19 cellular contexts compared by ENCODE assay signal in the genomic region with DNA sequence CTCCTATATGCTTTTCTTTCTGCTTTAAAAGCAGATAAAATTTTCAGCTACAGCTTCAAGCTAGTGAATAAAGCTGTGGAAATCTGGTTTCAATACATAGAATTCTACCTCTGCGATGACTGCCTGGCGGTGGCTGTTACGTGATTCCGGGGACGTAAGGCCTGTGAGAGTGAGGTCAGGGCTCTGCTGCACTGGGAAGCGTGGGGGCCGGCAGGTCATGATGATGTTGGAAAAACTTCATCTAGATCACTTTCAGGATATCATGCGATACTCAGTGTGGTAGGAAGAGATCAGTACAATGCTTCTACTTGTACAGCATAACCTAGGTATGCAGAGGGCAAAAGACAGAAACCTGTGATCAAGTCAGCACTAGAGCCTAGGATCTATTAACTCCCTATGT.
DNase-seq lines count a peak whose midpoint lies in the region; ATAC-seq and TF ChIP-seq lines count a peak whose summit lies in the region.
"Had no signal": no experiment of that assay in that cellular context is flagged by ENCODE, and none has a peak within 500 bp of the region (broad histone marks: within the 10 kb centered on the region; RNA-seq: fewer than 3 reads in every experiment).

No MANE protein-coding gene starts in this region.

- no peak for TF ChIP-seq CTCF in right atrium auricular region (IDR thresholded peaks at IDR 0.05)
- no peak for TF ChIP-seq CTCF in heart left ventricle (IDR thresholded peaks at IDR 0.05)
- no peak for TF ChIP-seq CTCF in mesothelial cell of epicardium (IDR thresholded peaks at IDR 0.05; ENCODE audit: unreplicated experiment)
- no peak for TF ChIP-seq CTCF in osteocyte (IDR thresholded peaks at IDR 0.05)

- H3K4me3 ChIP-seq in right atrium auricular region (no peak overlapping the region), heart left ventricle (no peak overlapping the region)
- H3K4me3 ChIP-seq: A549; BLaER1 treated with 17β-estradiol and CSF1 and Interleukin-3, amounts not matched to agents 10 nM and 100 nM had no signal

- no peak for ATAC-seq in heart left ventricle
- no peak for ATAC-seq in HG02678 (IDR thresholded peaks at IDR 0.05; ENCODE audit: unreplicated experiment)
- no peak for ATAC-seq in GM18873 (IDR thresholded peaks at IDR 0.05; ENCODE audit: low FRiP score, unreplicated experiment)
- ATAC-seq: A549; CD8-positive, alpha-beta T cell had no signal

- H3K27ac Mint-ChIP-seq in mesothelial cell of epicardium (peak overlapping the region; percentile 84), osteocyte (ENCODE audit: unreplicated experiment) (no peak overlapping the region)
- H3K27ac Mint-ChIP-seq: B cell; CD4-positive, alpha-beta T cell; CD8-positive, alpha-beta T cell had no signal

- H3K4me1 Mint-ChIP-seq in mesothelial cell of epicardium (peaks cover 19% of the 10 kb centered on the region), osteocyte (ENCODE audit: unreplicated experiment) (peaks cover 5% of the 10 kb centered on the region)
- H3K4me1 Mint-ChIP-seq: B cell had no signal

- no peaks in the 10 kb centered on the region for H3K4me1 ChIP-seq in right atrium auricular region
- no peaks in the 10 kb centered on the region for H3K4me1 ChIP-seq in heart left ventricle
- H3K4me1 ChIP-seq: A549; BLaER1 treated with 17β-estradiol and CSF1 and Interleukin-3, amounts not matched to agents 10 nM and 100 nM; Caco-2 had no signal

- H3K4me3 Mint-ChIP-seq in mesothelial cell of epicardium: no peak overlapping the region
- no peak overlapping the region for H3K4me3 Mint-ChIP-seq in osteocyte (ENCODE audit: unreplicated experiment)
- H3K4me3 Mint-ChIP-seq: B cell; CD4-positive, alpha-beta T cell; CD8-positive, alpha-beta T cell had no signal

- intact Hi-C loops in heart left ventricle (cut with DNase I): no loop called here

- no peak for TF ChIP-seq POLR2A in heart left ventricle (IDR thresholded peaks at IDR 0.05)

- 81 to 89% (median 83%) methylated on average over 8 of the region's 8 CpGs for WGBS in heart left ventricle, 4 donors

- H3K9me3 Mint-ChIP-seq in mesothelial cell of epicardium (no peaks in the 10 kb centered on the region), osteocyte (ENCODE audit: unreplicated experiment) (no peaks in the 10 kb centered on the region)
- H3K9me3 Mint-ChIP-seq: CD4-positive, alpha-beta T cell; CD8-positive, alpha-beta T cell had no signal

- H3K36me3 Mint-ChIP-seq in mesothelial cell of epicardium (no peaks in the 10 kb centered on the region), osteocyte (ENCODE audit: unreplicated experiment) (no peaks in the 10 kb centered on the region)
- H3K36me3 Mint-ChIP-seq: CD8-positive, alpha-beta T cell had no signal

- H3K27ac ChIP-seq in right atrium auricular region (no peak overlapping the region), heart left ventricle (no peak overlapping the region)
- H3K27ac ChIP-seq: 22Rv1; A549; BLaER1 treated with 17β-estradiol and CSF1 and Interleukin-3, amounts not matched to agents 10 nM and 100 nM; C4-2B had no signal

- H3K36me3 ChIP-seq in right atrium auricular region: no peaks in the 10 kb centered on the region
- no peaks in the 10 kb centered on the region for H3K36me3 ChIP-seq in heart left ventricle
- H3K36me3 ChIP-seq: BLaER1 treated with 17β-estradiol and CSF1 and Interleukin-3, amounts not matched to agents 10 nM and 100 nM had no signal

- H3K27me3 Mint-ChIP-seq in mesothelial cell of epicardium (ENCODE audit: low read depth): no peaks in the 10 kb centered on the region
- no peaks in the 10 kb centered on the region for H3K27me3 Mint-ChIP-seq in osteocyte (ENCODE audit: unreplicated experiment)

- no peaks in the 10 kb centered on the region for H3K27me3 ChIP-seq in right atrium auricular region
- peaks cover 0 to 3% (median 0%) of the 10 kb centered on the region in 9 donors for H3K27me3 ChIP-seq in heart left ventricle
- H3K27me3 ChIP-seq: BLaER1 treated with 17β-estradiol and CSF1 and Interleukin-3, amounts not matched to agents 10 nM and 100 nM had no signal

- DNase-seq in right atrium auricular region (ENCODE audit: low spot score): peak; percentile 34
- no peak for DNase-seq in heart left ventricle
- peak in 1 of 2 experiments; percentile 36 for DNase-seq in mesothelial cell of epicardium (ENCODE audit: low spot score in 2 of 2, unreplicated experiment in 2 of 2)
- DNase-seq in osteocyte (ENCODE audit: extremely low spot score, unreplicated experiment): peak; percentile 36
- DNase-seq in KG1 (lab: John Stamatoyannopoulos, UW): no peak
- DNase-seq: AML-193; Caco-2; Calu3; CD4-positive, alpha-beta T cell; CD8-positive, alpha-beta T cell; DMS79 treated with DMSO at 0.1 percent for 48 hours; GF-D8 had no signal

- no peaks in the 10 kb centered on the region for H3K9me3 ChIP-seq in right atrium auricular region
- no peaks in the 10 kb centered on the region for H3K9me3 ChIP-seq in heart left ventricle
- H3K9me3 ChIP-seq: A549; BLaER1 treated with 17β-estradiol and CSF1 and Interleukin-3, amounts not matched to agents 10 nM and 100 nM; Caco-2 had no signal

Comparison
In these comparisons a context has a peak if more than half of its experiments do, and no peak if none do; other contexts are left out.
1. DNase-seq: peak in right atrium auricular region (single experiment) and osteocyte (single experiment); none in heart left ventricle (0 of 5) and KG1 (single experiment).